ENCODE assay signal across 1 cellular context in genomic region chr11:16960250-16960649, GRCh38.
TF ChIP-seq lines count a peak whose summit lies in the region.

No MANE protein-coding gene starts in this region.

TF ChIP-seq in HepG2, 621 proteins besides CTCF, POLR2A, EP300 and RAD21 (continued from another document):
- TF ChIP-seq GABPB1 (CRISPR knock-in tag; IDR thresholded peaks at IDR 0.05) (no peak), ZFP36L2 (CRISPR knock-in tag; IDR thresholded peaks at IDR 0.05) (no peak), ZNF282 (IDR thresholded peaks at IDR 0.05; ENCODE audit: partially characterized antibody) (no peak), STAT5B (CRISPR knock-in tag; IDR thresholded peaks at IDR 0.05) (no peak), FOXO1 (CRISPR knock-in tag; IDR thresholded peaks at IDR 0.05) (0 out of 2 replicates have a peak, but pooled peaks have one; percentile 7), TCF12 (IDR thresholded peaks at IDR 0.05) (no peak), TCF12 (CRISPR knock-in tag; IDR thresholded peaks at IDR 0.05) (no peak), MIER2 (CRISPR knock-in tag; IDR thresholded peaks at IDR 0.05) (no peak), SUZ12 (IDR thresholded peaks at IDR 0.05; ENCODE audit: low read depth, low read length) (no peak), ZNF775 (CRISPR knock-in tag; IDR thresholded peaks at IDR 0.05; ENCODE audit: borderline replicate concordance) (0 out of 2 replicates have a peak, but pooled peaks have one; percentile 39), ZNF18 (CRISPR knock-in tag; IDR thresholded peaks at IDR 0.05; ENCODE audit: insufficient replicate concordance) (no peak), ZNF713 (CRISPR knock-in tag; IDR thresholded peaks at IDR 0.05) (no peak), PAXIP1 (CRISPR knock-in tag; conservative IDR thresholded peaks at IDR 0.05) (0 out of 2 replicates have a peak, but pooled peaks have one; percentile 28), XBP1 (CRISPR knock-in tag; IDR thresholded peaks at IDR 0.05) (no peak), ZNF766 (CRISPR knock-in tag; IDR thresholded peaks at IDR 0.05; ENCODE audit: borderline replicate concordance) (no peak), SOX13 (IDR thresholded peaks at IDR 0.05) (no peak), SOX13 (CRISPR knock-in tag; conservative IDR thresholded peaks at IDR 0.05 in 1 of 2, IDR thresholded peaks at IDR 0.05 in 1 of 2) (0 out of 4 replicates have a peak, but pooled peaks of 1 of the 2 experiments have one; percentile 10), ZC3H4 (CRISPR knock-in tag; IDR thresholded peaks at IDR 0.05; ENCODE audit: borderline replicate concordance) (no peak), MED1 (CRISPR knock-in tag; IDR thresholded peaks at IDR 0.05) (no peak), ZNF225 (CRISPR knock-in tag; IDR thresholded peaks at IDR 0.05) (no peak), HMGA1 (CRISPR knock-in tag; conservative IDR thresholded peaks at IDR 0.05) (no peak), ZNF546 (CRISPR knock-in tag; conservative IDR thresholded peaks at IDR 0.05) (no peak), ZNF10 (CRISPR knock-in tag; IDR thresholded peaks at IDR 0.05; ENCODE audit: borderline replicate concordance, low read depth) (no peak), RARA (CRISPR knock-in tag; IDR thresholded peaks at IDR 0.05) (0 out of 2 replicates have a peak, but pooled peaks have one; percentile 25), SAP130 (CRISPR knock-in tag; IDR thresholded peaks at IDR 0.05; ENCODE audit: low read depth) (0 out of 2 replicates have a peak, but pooled peaks have one; percentile 13), ZNF687 (CRISPR knock-in tag; IDR thresholded peaks at IDR 0.05) (peak; percentile 59), ZNF276 (CRISPR knock-in tag; IDR thresholded peaks at IDR 0.05; ENCODE audit: low read depth) (no peak), PAX8 (CRISPR knock-in tag; IDR thresholded peaks at IDR 0.05; ENCODE audit: borderline replicate concordance) (no peak), HOXA7 (CRISPR knock-in tag; IDR thresholded peaks at IDR 0.05) (no peak), FOXA1 (IDR thresholded peaks at IDR 0.05) (no peak), FOXA1 (CRISPR knock-in tag; IDR thresholded peaks at IDR 0.05) (peak; percentile 54)
